1 cellular context compared by ENCODE assay signal in genomic region chr6:83600531-83600930, GRCh38.
TF ChIP-seq lines count a peak whose summit lies in the region.

No MANE protein-coding gene starts in this region.

TF ChIP-seq in GM23338, 12 proteins besides CTCF, POLR2A, EP300 and RAD21 (continued from another document):
- TF ChIP-seq, protein P1, sequence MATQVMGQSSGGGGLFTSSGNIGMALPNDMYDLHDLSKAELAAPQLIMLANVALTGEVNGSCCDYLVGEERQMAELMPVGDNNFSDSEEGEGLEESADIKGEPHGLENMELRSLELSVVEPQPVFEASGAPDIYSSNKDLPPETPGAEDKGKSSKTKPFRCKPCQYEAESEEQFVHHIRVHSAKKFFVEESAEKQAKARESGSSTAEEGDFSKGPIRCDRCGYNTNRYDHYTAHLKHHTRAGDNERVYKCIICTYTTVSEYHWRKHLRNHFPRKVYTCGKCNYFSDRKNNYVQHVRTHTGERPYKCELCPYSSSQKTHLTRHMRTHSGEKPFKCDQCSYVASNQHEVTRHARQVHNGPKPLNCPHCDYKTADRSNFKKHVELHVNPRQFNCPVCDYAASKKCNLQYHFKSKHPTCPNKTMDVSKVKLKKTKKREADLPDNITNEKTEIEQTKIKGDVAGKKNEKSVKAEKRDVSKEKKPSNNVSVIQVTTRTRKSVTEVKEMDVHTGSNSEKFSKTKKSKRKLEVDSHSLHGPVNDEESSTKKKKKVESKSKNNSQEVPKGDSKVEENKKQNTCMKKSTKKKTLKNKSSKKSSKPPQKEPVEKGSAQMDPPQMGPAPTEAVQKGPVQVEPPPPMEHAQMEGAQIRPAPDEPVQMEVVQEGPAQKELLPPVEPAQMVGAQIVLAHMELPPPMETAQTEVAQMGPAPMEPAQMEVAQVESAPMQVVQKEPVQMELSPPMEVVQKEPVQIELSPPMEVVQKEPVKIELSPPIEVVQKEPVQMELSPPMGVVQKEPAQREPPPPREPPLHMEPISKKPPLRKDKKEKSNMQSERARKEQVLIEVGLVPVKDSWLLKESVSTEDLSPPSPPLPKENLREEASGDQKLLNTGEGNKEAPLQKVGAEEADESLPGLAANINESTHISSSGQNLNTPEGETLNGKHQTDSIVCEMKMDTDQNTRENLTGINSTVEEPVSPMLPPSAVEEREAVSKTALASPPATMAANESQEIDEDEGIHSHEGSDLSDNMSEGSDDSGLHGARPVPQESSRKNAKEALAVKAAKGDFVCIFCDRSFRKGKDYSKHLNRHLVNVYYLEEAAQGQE (IDR thresholded peaks at IDR 0.05; ENCODE audit: unreplicated experiment) = no peak
